ENCODE assay signal across 9 cellular contexts in genomic region chr4:173537628-173538147, GRCh38. TPM values are rescaled to one million over a fixed set of nuclear protein-coding genes. Genes with fewer than 3 reads are reported as not detected.
DNase-seq lines count a peak whose midpoint lies in the region; ATAC-seq and TF ChIP-seq lines count a peak whose summit lies in the region.
"Had no signal": no experiment of that assay in that cellular context is flagged by ENCODE, and none has a peak within 500 bp of the region (broad histone marks: within the 10 kb centered on the region; RNA-seq: fewer than 3 reads in every experiment).

No MANE protein-coding gene starts in this region.

- H3K79me2 ChIP-seq in ACC112 (ENCODE audit: control insufficient read depth, insufficient read depth, low read length, unreplicated experiment): no peaks in the 10 kb centered on the region
- H3K79me2 ChIP-seq in MM.1S (ENCODE audit: low read length): no peaks in the 10 kb centered on the region
- no peaks in the 10 kb centered on the region for H3K79me2 ChIP-seq in neural progenitor cell (ENCODE audit: low read depth)

- H4K20me1 ChIP-seq in MM.1S (ENCODE audit: insufficient read depth, low read length): no peaks in the 10 kb centered on the region
- H4K20me1 ChIP-seq in neural progenitor cell (ENCODE audit: low read depth): peaks cover 71% of the 10 kb centered on the region

- peaks cover 10% of the 10 kb centered on the region for H3K4me1 Mint-ChIP-seq in neural progenitor cell

- H3K4me2 ChIP-seq in MM.1S (ENCODE audit: low read depth, low read length): peak overlapping the region; percentile 51; the same call in 1 of the 2 replicates
- H3K4me2 ChIP-seq in neural progenitor cell: peak overlapping the region; percentile 77

- no peaks in the 10 kb centered on the region for H3F3A ChIP-seq in MM.1S (ENCODE audit: insufficient read depth, low read length)
- peaks cover 17% of the 10 kb centered on the region for H3F3A ChIP-seq in neural progenitor cell (ENCODE audit: low read depth)

- H3K4me3 ChIP-seq in ACC112 (ENCODE audit: low read depth, low read length) (peak overlapping the region; percentile 78), MM.1S (ENCODE audit: low read length) (no peak overlapping the region), fibroblast of pulmonary artery (replicated peaks; ENCODE audit: low read depth, low read length) (peak overlapping the region; percentile 53), neural progenitor cell (peak overlapping the region; percentile 36)

- H3K9me3 ChIP-seq in MM.1S (replicated peaks; ENCODE audit: insufficient read depth, low read length) (no peaks in the 10 kb centered on the region), neural progenitor cell (ENCODE audit: low read depth) (no peaks in the 10 kb centered on the region)

- no peak overlapping the region for H3K27ac Mint-ChIP-seq in neural progenitor cell
- H3K27ac Mint-ChIP-seq: CD4-positive, CD25-positive, alpha-beta regulatory T cell had no signal

- no peak for DNase-seq in MM.1S
- DNase-seq in fibroblast of pulmonary artery (ENCODE audit: low read depth): no peak
- no peak for DNase-seq in neural progenitor cell (ENCODE audit: low spot score)
- DNase-seq in LoVo (ENCODE audit: low spot score): no peak
- DNase-seq in UCSD-AML1 (lab: John Stamatoyannopoulos, UW; ENCODE audit: unreplicated experiment): no peak
- DNase-seq: CD4-positive, CD25-positive, alpha-beta regulatory T cell had no signal

- H3K9me3 Mint-ChIP-seq in neural progenitor cell: peaks cover 2% of the 10 kb centered on the region

- H3K27me3 ChIP-seq in ACC112 (ENCODE audit: insufficient read depth, low read length) (no peaks in the 10 kb centered on the region), MM.1S (replicated peaks; ENCODE audit: insufficient read depth, low read length) (no peaks in the 10 kb centered on the region), neural progenitor cell (peaks cover 100% of the 10 kb centered on the region)

- H3K36me3 Mint-ChIP-seq in neural progenitor cell: no peaks in the 10 kb centered on the region
- H3K36me3 Mint-ChIP-seq: CD4-positive, CD25-positive, alpha-beta regulatory T cell had no signal

- 0 out of 2 replicates have a peak, but pooled peaks cover 4% of the 10 kb centered on the region for H3K36me3 ChIP-seq in ACC112 (ENCODE audit: insufficient read depth, low read length)
- no peaks in the 10 kb centered on the region for H3K36me3 ChIP-seq in MM.1S (replicated peaks; ENCODE audit: insufficient read depth, low read length)
- no peaks in the 10 kb centered on the region for H3K36me3 ChIP-seq in neural progenitor cell

- TF ChIP-seq CTCF in MM.1S (IDR thresholded peaks at IDR 0.05; ENCODE audit: low read length) (no peak), fibroblast of pulmonary artery (IDR thresholded peaks at IDR 0.05; ENCODE audit: low read length, missing control alignments) (no peak), neural progenitor cell (IDR thresholded peaks at IDR 0.05) (no peak)

- no peaks in the 10 kb centered on the region for H3K9me2 ChIP-seq in MM.1S (replicated peaks; ENCODE audit: insufficient read depth, low read length)

- H3K27ac ChIP-seq in ACC112 (ENCODE audit: low read depth, low read length) (no peak overlapping the region), MM.1S (ENCODE audit: low read length) (no peak overlapping the region), neural progenitor cell (no peak overlapping the region)

- H3K4me3 Mint-ChIP-seq in neural progenitor cell: no peak overlapping the region

- H2AFZ ChIP-seq in ACC112 (ENCODE audit: low read length, unreplicated experiment) (no peak overlapping the region), MM.1S (ENCODE audit: low read length) (no peak overlapping the region), neural progenitor cell (replicated peaks) (no peak overlapping the region)

- peaks cover 84% of the 10 kb centered on the region for H3K27me3 Mint-ChIP-seq in neural progenitor cell (ENCODE audit: insufficient read depth, low read depth)

- H3K9ac ChIP-seq in MM.1S (ENCODE audit: low read length): no peak overlapping the region
- H3K9ac ChIP-seq in neural progenitor cell: no peak overlapping the region

- ATAC-seq in GM21515 (IDR thresholded peaks at IDR 0.05; ENCODE audit: unreplicated experiment): no peak
- ATAC-seq in HG03571 (IDR thresholded peaks at IDR 0.05; ENCODE audit: unreplicated experiment): no peak

- H3K4me1 ChIP-seq in ACC112 (ENCODE audit: control insufficient read depth, insufficient read depth, low read length, unreplicated experiment) (no peaks in the 10 kb centered on the region), MM.1S (ENCODE audit: low read length) (no peaks in the 10 kb centered on the region), neural progenitor cell (peaks cover 18% of the 10 kb centered on the region)

RNA-seq across cellular contexts. Expression of gene HAND2, which starts 7.7 kb away (rescaled TPM):
- total RNA-seq in neural progenitor cell (ENCODE audit: low replicate concordance): 0.09 TPM in 1 of 2 replicates, not detected in the other
- total RNA-seq: CD4-positive, CD25-positive, alpha-beta regulatory T cell had no signal
